8 cellular contexts compared by ENCODE assay signal in the genomic region with DNA sequence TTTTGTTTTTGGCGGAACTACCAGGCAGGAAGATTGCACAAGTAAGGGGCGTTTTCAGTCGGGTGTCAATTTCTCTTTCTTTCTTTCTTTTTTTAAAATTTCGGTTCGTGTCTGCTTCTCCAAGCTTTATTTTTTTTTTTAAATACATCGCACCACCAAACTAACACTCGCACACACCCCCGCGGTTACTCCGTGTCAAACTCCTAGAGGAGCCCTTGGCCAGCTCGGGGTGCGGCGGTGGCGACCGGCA. TPM values are rescaled to one million over a fixed set of nuclear protein-coding genes. Genes with fewer than 3 reads are reported as not detected.
DNase-seq lines count a peak whose midpoint lies in the region; ATAC-seq and TF ChIP-seq lines count a peak whose summit lies in the region.

No MANE protein-coding gene starts in this region.

- H3K36me3 ChIP-seq in left lung, result no peaks in the 10 kb centered on the region
- no peaks in the 10 kb centered on the region for H3K36me3 ChIP-seq in tibial artery

- H3K27me3 ChIP-seq in left lung (no peaks in the 10 kb centered on the region), tibial artery (no peaks in the 10 kb centered on the region)

- peak overlapping the region; percentile 95 for H3K4me3 Mint-ChIP-seq in activated naive CD8-positive, alpha-beta T cell treated with anti-CD3 and anti-CD28 coated beads, Interleukin-2, amount 10 ng/mL, durations not matched to agents 7 days and 5 days

- H3K4me1 ChIP-seq in left lung (peaks cover 0 to 29% of the 10 kb centered on the region in 2 donors), tibial artery (peaks cover 0 to 30% (median 4%) of the 10 kb centered on the region in 4 donors)

- peaks cover 3% of the 10 kb centered on the region for H3K27me3 Mint-ChIP-seq in activated naive CD8-positive, alpha-beta T cell treated with anti-CD3 and anti-CD28 coated beads, Interleukin-2, amount 10 ng/mL, durations not matched to agents 7 days and 5 days

- TF ChIP-seq CTCF in left lung (IDR thresholded peaks at IDR 0.05), result no peak
- TF ChIP-seq CTCF in tibial artery (IDR thresholded peaks at IDR 0.05), result no peak

- H3K9me3 ChIP-seq in left lung (no peaks in the 10 kb centered on the region), tibial artery (no peaks in the 10 kb centered on the region)

- peaks cover 25% of the 10 kb centered on the region for H3K4me1 Mint-ChIP-seq in activated naive CD8-positive, alpha-beta T cell treated with anti-CD3 and anti-CD28 coated beads, Interleukin-2, amount 10 ng/mL, durations not matched to agents 7 days and 5 days

- no peak for DNase-seq in activated naive CD8-positive, alpha-beta T cell treated with anti-CD3 and anti-CD28 coated beads, Interleukin-2, amount 10 ng/mL, durations not matched to agents 7 days and 5 days
- no peak for DNase-seq in left lung
- no peak for DNase-seq in tibial artery
- DNase-seq in effector CD4-positive, alpha-beta T cell, result no peak
- DNase-seq in cortex of kidney (lab: John Stamatoyannopoulos, UW), result no peak
- DNase-seq in islet precursor cell, result no peak

- ATAC-seq in GM19035 (IDR thresholded peaks at IDR 0.05; ENCODE audit: unreplicated experiment) (peak; percentile 37), HG03045 (IDR thresholded peaks at IDR 0.05; ENCODE audit: unreplicated experiment) (peak; percentile 34), left lung (peak; percentile 34)
- ATAC-seq in activated naive CD8-positive, alpha-beta T cell treated with anti-CD3 and anti-CD28 coated beads, Interleukin-2, amount 10 ng/mL, durations not matched to agents 7 days and 5 days (ENCODE audit: low read depth), result no peak

- H3K4me3 ChIP-seq in left lung, result peak overlapping the region; percentile 62 to 93
- H3K4me3 ChIP-seq in tibial artery, result peak overlapping the region; percentile 84 to 95

- H3K27ac Mint-ChIP-seq in activated naive CD8-positive, alpha-beta T cell treated with anti-CD3 and anti-CD28 coated beads, Interleukin-2, amount 10 ng/mL, durations not matched to agents 7 days and 5 days, result peak overlapping the region; percentile 89

- peaks cover 7% of the 10 kb centered on the region for H3K36me3 Mint-ChIP-seq in activated naive CD8-positive, alpha-beta T cell treated with anti-CD3 and anti-CD28 coated beads, Interleukin-2, amount 10 ng/mL, durations not matched to agents 7 days and 5 days

- POLR2A ChIA-PET in activated naive CD8-positive, alpha-beta T cell treated with anti-CD3 and anti-CD28 coated beads, Interleukin-2, amount 10 ng/mL, durations not matched to agents 7 days and 5 days (lab: Charles Lee), result interaction anchor here (0.9 to 1.8 kb wide), 4 partner anchors 20 to 221 kb away, joined by 4 to 11 read pairs (median 6); no protein-coding TSS in a partner anchor

- intact Hi-C loops in left lung (cut with DNase I), result no loop called here
- intact Hi-C loops in tibial artery (cut with DNase I; ENCODE audit: low total_unique reads), result loop anchor here (5.0 kb wide), 1 partner anchor 197 kb away; no protein-coding TSS in a partner anchor

- no peaks in the 10 kb centered on the region for H3K9me3 Mint-ChIP-seq in activated naive CD8-positive, alpha-beta T cell treated with anti-CD3 and anti-CD28 coated beads, Interleukin-2, amount 10 ng/mL, durations not matched to agents 7 days and 5 days

- H3K27ac ChIP-seq in left lung (peak overlapping the region; percentile 96 to 98), tibial artery (peak overlapping the region; percentile 95 to 96)

RNA-seq across cellular contexts. Expression of gene UTRN, which starts 0.3 kb away (rescaled TPM):
- 100 to 1,000 TPM; 179 to 199 TPM for total RNA-seq in activated naive CD8-positive, alpha-beta T cell treated with anti-CD3 and anti-CD28 coated beads, Interleukin-2, amount 10 ng/mL, durations not matched to agents 7 days and 5 days
- total RNA-seq in left lung, result 100 to 1,000 TPM; 238 to 253 TPM
